In genomic region chr10:48232717-48233447, GRCh38 we compare ENCODE assay signal across 29 cellular contexts. TPM values are rescaled to one million over a fixed set of nuclear protein-coding genes. Genes with fewer than 3 reads are reported as not detected.
"Had no signal": no experiment of that assay in that cellular context is flagged by ENCODE, and none has a peak within 500 bp of the region (broad histone marks: within the 10 kb centered on the region; RNA-seq: fewer than 3 reads in every experiment).

No MANE protein-coding gene starts in this region.

- H3K9ac ChIP-seq: SK-N-SH had no signal

- H3K4me3 ChIP-seq: adrenal gland, breast epithelium, Peyer's patch, SJCRH30 had no signal

- DNase-seq: activated CD4-positive, alpha-beta T cell treated with anti-CD3 and anti-CD28 coated beads for 36 hours; activated CD8-positive, alpha-beta T cell treated with anti-CD3 and anti-CD28 coated beads for 36 hours; activated naive CD4-positive, alpha-beta T cell treated with anti-CD3 and anti-CD28 coated beads, Interleukin-2, amount 50 U/mL, for 16 hours; activated naive CD8-positive, alpha-beta T cell treated with anti-CD3 and anti-CD28 coated beads, Interleukin-2, amount 10 ng/mL, durations not matched to agents 7 days and 5 days; activated T-cell treated with anti-CD3 and anti-CD28 coated beads for 4 hours; aorta; central memory CD4-positive, alpha-beta T cell; IMR-90; KBM-7; NCI-H1048; NCI-H1930; NCI-H2171 treated with DMSO at 0.1 percent for 48 hours; NCI-H226; NCI-H510A; NCI-H526 treated with DMSO at 0.1 percent for 48 hours; NCI-H82; Peyer's patch; Right ventricle myocardium superior; SJCRH30; SK-N-SH; T-helper 1 cell; WERI-Rb-1 had no signal

- H3K27ac Mint-ChIP-seq: activated CD4-positive, alpha-beta T cell treated with anti-CD3 and anti-CD28 coated beads for 36 hours; activated CD8-positive, alpha-beta T cell treated with anti-CD3 and anti-CD28 coated beads for 36 hours; activated naive CD8-positive, alpha-beta T cell treated with anti-CD3 and anti-CD28 coated beads, Interleukin-2, amount 10 ng/mL, durations not matched to agents 7 days and 5 days; activated T-helper 2 cell treated with anti-CD3 and anti-CD28 coated beads, Interferon-gamma antibody, Interleukin-2, Interleukin-4, amounts not matched to agents 10 μg/mL and 5 μg/mL and 100 μg/mL, durations not matched to agents 14 hours and 24 hours and 36 hours had no signal

- H3K27me3 ChIP-seq: adrenal gland, breast epithelium, Peyer's patch, SJCRH30 had no signal

- H3K4me1 Mint-ChIP-seq: activated CD4-positive, alpha-beta T cell treated with anti-CD3 and anti-CD28 coated beads for 36 hours had no signal

- H3K9me3 Mint-ChIP-seq: activated CD8-positive, alpha-beta T cell treated with anti-CD3 and anti-CD28 coated beads for 36 hours; activated naive CD8-positive, alpha-beta T cell treated with anti-CD3 and anti-CD28 coated beads, Interleukin-2, amount 10 ng/mL, durations not matched to agents 7 days and 5 days; activated T-helper 2 cell treated with anti-CD3 and anti-CD28 coated beads, Interferon-gamma antibody, Interleukin-2, Interleukin-4, amounts not matched to agents 10 μg/mL and 5 μg/mL and 100 μg/mL, durations not matched to agents 14 hours and 24 hours and 36 hours had no signal

- H3K36me3 ChIP-seq: adrenal gland, breast epithelium, Peyer's patch, SJCRH30, WERI-Rb-1 had no signal

- H3K4me2 ChIP-seq: SK-N-SH had no signal

- H3K27ac ChIP-seq: adrenal gland, breast epithelium, Peyer's patch, RWPE1, SJCRH30, WERI-Rb-1 had no signal

- H3K4me3 Mint-ChIP-seq: activated CD4-positive, alpha-beta T cell treated with anti-CD3 and anti-CD28 coated beads for 36 hours; activated CD8-positive, alpha-beta T cell treated with anti-CD3 and anti-CD28 coated beads for 36 hours; activated naive CD8-positive, alpha-beta T cell treated with anti-CD3 and anti-CD28 coated beads, Interleukin-2, amount 10 ng/mL, durations not matched to agents 7 days and 5 days had no signal

- H3K9me3 ChIP-seq: adrenal gland, breast epithelium, Peyer's patch, SJCRH30, SK-N-SH had no signal

- H3K36me3 Mint-ChIP-seq: activated naive CD8-positive, alpha-beta T cell treated with anti-CD3 and anti-CD28 coated beads, Interleukin-2, amount 10 ng/mL, durations not matched to agents 7 days and 5 days had no signal

- H3K4me1 ChIP-seq: breast epithelium, Peyer's patch, SJCRH30 had no signal

RNA-seq across cellular contexts. Expression of gene FRMPD2, which starts 41.6 kb away (rescaled TPM):
- total RNA-seq: activated CD4-positive, alpha-beta T cell treated with anti-CD3 and anti-CD28 coated beads for 36 hours; activated CD8-positive, alpha-beta T cell treated with anti-CD3 and anti-CD28 coated beads for 36 hours; activated naive CD8-positive, alpha-beta T cell treated with anti-CD3 and anti-CD28 coated beads, Interleukin-2, amount 10 ng/mL, durations not matched to agents 7 days and 5 days; aorta; LHCN-M2; M059J; Peyer's patch; SJCRH30; T-helper 2 cell treated with Interferon-gamma antibody and Interleukin-4, amounts not matched to agents 100 ng/mL and 5 ng/mL, for 36 hours had no signal
- polyA plus RNA-seq: adrenal gland, aorta, IMR-90 had no signal
